In the genomic region with DNA sequence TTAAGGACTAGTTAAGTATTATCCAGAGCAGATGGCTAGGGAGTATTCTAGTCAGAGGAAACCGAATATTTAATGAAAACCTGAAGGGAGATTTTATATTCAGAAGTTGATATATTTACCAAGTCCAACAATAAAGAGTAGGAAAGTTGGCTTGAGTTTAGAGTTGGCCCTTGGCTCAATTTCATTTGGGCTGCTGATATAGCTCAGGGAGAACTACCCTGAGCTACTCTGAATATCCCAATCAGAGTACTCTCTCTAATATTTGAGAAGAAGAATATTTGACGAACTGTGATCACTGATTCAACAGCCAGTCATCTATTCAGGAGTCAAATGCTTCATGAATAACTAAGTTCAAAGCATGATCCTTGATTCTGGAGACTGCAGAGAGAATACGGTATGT, we compare ENCODE assay signal across 39 cellular contexts.
"Had no signal": no experiment of that assay in that cellular context is flagged by ENCODE, and none has a peak within 500 bp of the region (broad histone marks: within the 10 kb centered on the region; RNA-seq: fewer than 3 reads in every experiment).

No MANE protein-coding gene starts in this region.

- H3K36me3 ChIP-seq: adrenal gland, ascending aorta, brain microvascular endothelial cell, breast epithelium, cardiac muscle cell had no signal

- ATAC-seq: activated naive CD4-positive, alpha-beta T cell treated with anti-CD3 and anti-CD28 coated beads, Interleukin-2, amount 50 U/mL, for 72 hours; activated naive CD8-positive, alpha-beta T cell treated with anti-CD3 and anti-CD28 coated beads, Interleukin-2, amount 50 U/mL, for 24 hours; activated T-cell treated with anti-CD3 and anti-CD28 coated beads, Interleukin-2, amount 50 U/mL, for 4 hours; activated T-cell treated with anti-CD3 and anti-CD28 coated beads, Interleukin-2, amount 50 U/mL, for 72 hours; activated T-helper 17 cell treated with anti-CD3 and anti-CD28 coated beads, Interleukin-2, amount 50 U/mL, for 72 hours; body of pancreas had no signal

- H3K9me3 Mint-ChIP-seq: activated naive CD4-positive, alpha-beta T cell treated with anti-CD3 and anti-CD28 coated beads, Interleukin-2, amount 10 ng/mL, durations not matched to agents 7 days and 5 days; activated naive CD4-positive, alpha-beta T cell treated with anti-CD3 and anti-CD28 coated beads, Interleukin-2, amount 50 U/mL, for 24 hours; activated naive CD8-positive, alpha-beta T cell treated with anti-CD3 and anti-CD28 coated beads for 36 hours; activated naive CD8-positive, alpha-beta T cell treated with anti-CD3 and anti-CD28 coated beads, Interleukin-2, amount 50 U/mL, for 24 hours; activated T-cell treated with anti-CD3 and anti-CD28 coated beads, Interleukin-2, amount 50 U/mL, for 4 hours; activated T-cell treated with anti-CD3 and anti-CD28 coated beads, Interleukin-2, amount 50 U/mL, for 72 hours; activated T-helper 1 cell treated with anti-CD3 and anti-CD28 coated beads, Interleukin-12 subunit alpha, Interleukin-12 subunit beta, Interleukin-2, Interleukin-4 antibody, amounts not matched to agents 30 ng/mL and 10 ng/mL and 1 ng/mL, durations not matched to agents 14 hours and 24 hours and 36 hours; activated T-helper 17 cell treated with anti-CD3 and anti-CD28 coated beads, Interleukin-2, amount 50 U/mL, for 72 hours; activated T-helper 2 cell treated with anti-CD3 and anti-CD28 coated beads, Interferon-gamma antibody, Interleukin-2, Interleukin-4, amounts not matched to agents 10 μg/mL and 5 μg/mL and 100 μg/mL, durations not matched to agents 14 hours and 24 hours and 36 hours; central memory CD8-positive, alpha-beta T cell had no signal

- H3K27me3 ChIP-seq: adrenal gland, ascending aorta, body of pancreas, brain microvascular endothelial cell, breast epithelium, cardiac muscle cell had no signal

- H3K4me1 ChIP-seq: ascending aorta, breast epithelium had no signal

- H3K4me3 ChIP-seq: adrenal gland, ascending aorta, body of pancreas, breast epithelium, cardiac muscle cell had no signal

- DNase-seq: activated effector memory CD4-positive, alpha-beta T cell treated with anti-CD3 and anti-CD28 coated beads, Interleukin-2, amount 50 U/mL, for 16 hours; activated effector memory CD4-positive, alpha-beta T cell treated with Interleukin-2 at 50 U/mL for 16 hours; activated gamma-delta T cell; activated gamma-delta T cell treated with Interleukin-2 at 50 U/mL for 16 hours; activated naive CD4-positive, alpha-beta T cell; activated naive CD4-positive, alpha-beta T cell treated with anti-CD3 and anti-CD28 coated beads for 36 hours; activated naive CD4-positive, alpha-beta T cell treated with anti-CD3 and anti-CD28 coated beads, Interleukin-2, amount 10 ng/mL, durations not matched to agents 7 days and 5 days; activated naive CD4-positive, alpha-beta T cell treated with anti-CD3 and anti-CD28 coated beads, Interleukin-2, amount 50 U/mL, for 16 hours; activated naive CD4-positive, alpha-beta T cell treated with Interleukin-2 at 50 U/mL for 16 hours; activated naive CD8-positive, alpha-beta T cell treated with anti-CD3 and anti-CD28 coated beads for 36 hours; activated naive CD8-positive, alpha-beta T cell treated with anti-CD3 and anti-CD28 coated beads, Interleukin-2, amount 10 ng/mL, durations not matched to agents 7 days and 5 days; activated naive CD8-positive, alpha-beta T cell treated with anti-CD3 and anti-CD28 coated beads, Interleukin-2, amount 50 U/mL, for 24 hours; activated T-cell treated with anti-CD3 and anti-CD28 coated beads for 4 hours; activated T-cell treated with anti-CD3 and anti-CD28 coated beads, Interleukin-2, amount 50 U/mL, for 1 hour; activated T-cell treated with anti-CD3 and anti-CD28 coated beads, Interleukin-2, amount 50 U/mL, for 24 hours; activated T-cell treated with anti-CD3 and anti-CD28 coated beads, Interleukin-2, amount 50 U/mL, for 4 hours; activated T-cell treated with anti-CD3 and anti-CD28 coated beads, Interleukin-2, amount 50 U/mL, for 48 hours; activated T-cell treated with anti-CD3 and anti-CD28 coated beads, Interleukin-2, amount 50 U/mL, for 72 hours; adrenal gland; amniotic stem cell; amygdala; anterior cingulate cortex; aorta; body of pancreas; brain microvascular endothelial cell; caudate nucleus; central memory CD4-positive, alpha-beta T cell; cerebellar nuclear complex had no signal

- H3K4me3 Mint-ChIP-seq: activated naive CD4-positive, alpha-beta T cell treated with anti-CD3 and anti-CD28 coated beads for 36 hours; activated naive CD4-positive, alpha-beta T cell treated with anti-CD3 and anti-CD28 coated beads, Interleukin-2, amount 10 ng/mL, durations not matched to agents 7 days and 5 days; activated naive CD4-positive, alpha-beta T cell treated with anti-CD3 and anti-CD28 coated beads, Interleukin-2, amount 50 U/mL, for 24 hours; activated naive CD8-positive, alpha-beta T cell; activated naive CD8-positive, alpha-beta T cell treated with anti-CD3 and anti-CD28 coated beads for 36 hours; activated naive CD8-positive, alpha-beta T cell treated with anti-CD3 and anti-CD28 coated beads, Interleukin-2, amount 10 ng/mL, durations not matched to agents 7 days and 5 days; activated naive CD8-positive, alpha-beta T cell treated with anti-CD3 and anti-CD28 coated beads, Interleukin-2, amount 50 U/mL, for 24 hours; activated T-cell treated with anti-CD3 and anti-CD28 coated beads, Interleukin-2, amount 50 U/mL, for 24 hours; activated T-cell treated with anti-CD3 and anti-CD28 coated beads, Interleukin-2, amount 50 U/mL, for 4 hours; activated T-cell treated with anti-CD3 and anti-CD28 coated beads, Interleukin-2, amount 50 U/mL, for 72 hours; activated T-helper 1 cell treated with anti-CD3 and anti-CD28 coated beads, Interleukin-12 subunit alpha, Interleukin-12 subunit beta, Interleukin-2, Interleukin-4 antibody, amounts not matched to agents 30 ng/mL and 10 ng/mL and 1 ng/mL, durations not matched to agents 14 hours and 24 hours and 36 hours; activated T-helper 17 cell treated with anti-CD3 and anti-CD28 coated beads, Interleukin-2, amount 50 U/mL, for 72 hours; brain; central memory CD8-positive, alpha-beta T cell had no signal

- H3K9me3 ChIP-seq: adrenal gland, ascending aorta, body of pancreas, breast epithelium had no signal

- H3K4me1 Mint-ChIP-seq: activated naive CD4-positive, alpha-beta T cell treated with anti-CD3 and anti-CD28 coated beads, Interleukin-2, amount 10 ng/mL, durations not matched to agents 7 days and 5 days; brain had no signal

- H3K27ac Mint-ChIP-seq: activated naive CD4-positive, alpha-beta T cell treated with anti-CD3 and anti-CD28 coated beads for 36 hours; activated naive CD4-positive, alpha-beta T cell treated with anti-CD3 and anti-CD28 coated beads, Interleukin-2, amount 10 ng/mL, durations not matched to agents 7 days and 5 days; activated naive CD4-positive, alpha-beta T cell treated with anti-CD3 and anti-CD28 coated beads, Interleukin-2, amount 50 U/mL, for 24 hours; activated naive CD4-positive, alpha-beta T cell treated with anti-CD3 and anti-CD28 coated beads, Interleukin-2, amount 50 U/mL, for 72 hours; activated naive CD8-positive, alpha-beta T cell; activated naive CD8-positive, alpha-beta T cell treated with anti-CD3 and anti-CD28 coated beads for 36 hours; activated naive CD8-positive, alpha-beta T cell treated with anti-CD3 and anti-CD28 coated beads, Interleukin-2, amount 10 ng/mL, durations not matched to agents 7 days and 5 days; activated naive CD8-positive, alpha-beta T cell treated with anti-CD3 and anti-CD28 coated beads, Interleukin-2, amount 50 U/mL, for 24 hours; activated T-cell treated with anti-CD3 and anti-CD28 coated beads, Interleukin-2, amount 50 U/mL, for 24 hours; activated T-cell treated with anti-CD3 and anti-CD28 coated beads, Interleukin-2, amount 50 U/mL, for 72 hours; activated T-helper 1 cell treated with anti-CD3 and anti-CD28 coated beads, Interleukin-12 subunit alpha, Interleukin-12 subunit beta, Interleukin-2, Interleukin-4 antibody, amounts not matched to agents 30 ng/mL and 10 ng/mL and 1 ng/mL, durations not matched to agents 14 hours and 24 hours and 36 hours; activated T-helper 17 cell treated with anti-CD3 and anti-CD28 coated beads, Interleukin-2, amount 50 U/mL, for 72 hours; activated T-helper 2 cell treated with anti-CD3 and anti-CD28 coated beads, Interferon-gamma antibody, Interleukin-2, Interleukin-4, amounts not matched to agents 10 μg/mL and 5 μg/mL and 100 μg/mL, durations not matched to agents 14 hours and 24 hours and 36 hours; brain had no signal

- H3K27me3 Mint-ChIP-seq: activated naive CD4-positive, alpha-beta T cell treated with anti-CD3 and anti-CD28 coated beads, Interleukin-2, amount 10 ng/mL, durations not matched to agents 7 days and 5 days; activated naive CD4-positive, alpha-beta T cell treated with anti-CD3 and anti-CD28 coated beads, Interleukin-2, amount 50 U/mL, for 24 hours; activated naive CD8-positive, alpha-beta T cell; activated naive CD8-positive, alpha-beta T cell treated with anti-CD3 and anti-CD28 coated beads for 36 hours; activated naive CD8-positive, alpha-beta T cell treated with anti-CD3 and anti-CD28 coated beads, Interleukin-2, amount 10 ng/mL, durations not matched to agents 7 days and 5 days; activated naive CD8-positive, alpha-beta T cell treated with anti-CD3 and anti-CD28 coated beads, Interleukin-2, amount 50 U/mL, for 24 hours; activated T-cell treated with anti-CD3 and anti-CD28 coated beads, Interleukin-2, amount 50 U/mL, for 24 hours; activated T-helper 17 cell treated with anti-CD3 and anti-CD28 coated beads, Interleukin-2, amount 50 U/mL, for 72 hours; brain; central memory CD8-positive, alpha-beta T cell had no signal

- H3K27ac ChIP-seq: adrenal gland, ascending aorta, body of pancreas, brain microvascular endothelial cell, breast epithelium, cardiac muscle cell had no signal
